In genomic region chr20:54649511-54649962, GRCh38 we compare ENCODE assay signal across 8 cellular contexts.
DNase-seq lines count a peak whose midpoint lies in the region; ATAC-seq and TF ChIP-seq lines count a peak whose summit lies in the region.

No MANE protein-coding gene starts in this region.

- no peak overlapping the region for H3K4me3 ChIP-seq in AG10803 (ENCODE audit: low read length)
- H3K4me3 ChIP-seq in Peyer's patch: no peak overlapping the region
- H3K4me3 ChIP-seq in fibroblast of villous mesenchyme (ENCODE audit: low read depth, low read length): no peak overlapping the region
- no peak overlapping the region for H3K4me3 ChIP-seq in thyroid gland (replicated peaks in 1 of 3)

- H3K36me3 ChIP-seq in Peyer's patch (no peaks in the 10 kb centered on the region), thyroid gland (no peaks in the 10 kb centered on the region)

- H3K27ac ChIP-seq in Peyer's patch (no peak overlapping the region), thyroid gland (no peak overlapping the region)

- no peak overlapping the region for H3K4me3 Mint-ChIP-seq in activated T-helper 1 cell treated with anti-CD3 and anti-CD28 coated beads, Interleukin-12 subunit alpha, Interleukin-12 subunit beta, Interleukin-2, Interleukin-4 antibody, amounts not matched to agents 30 ng/mL and 10 ng/mL and 1 ng/mL, durations not matched to agents 14 hours and 24 hours and 36 hours

- TF ChIP-seq CTCF in AG10803 (conservative IDR thresholded peaks at IDR 0.05; ENCODE audit: low read length): peak; percentile 91
- TF ChIP-seq CTCF in Peyer's patch (IDR thresholded peaks at IDR 0.05): peak; percentile 48 to 78 (median 58)
- peak; percentile 82 for TF ChIP-seq CTCF in fibroblast of villous mesenchyme (IDR thresholded peaks at IDR 0.05; ENCODE audit: insufficient read depth, low read depth, low read length)
- peak; percentile 43 to 73 (median 57) for TF ChIP-seq CTCF in thyroid gland (IDR thresholded peaks at IDR 0.05)

- H3K27me3 ChIP-seq in Peyer's patch (no peaks in the 10 kb centered on the region), thyroid gland (no peaks in the 10 kb centered on the region)

- H3K4me1 Mint-ChIP-seq in activated T-helper 1 cell treated with anti-CD3 and anti-CD28 coated beads, Interleukin-12 subunit alpha, Interleukin-12 subunit beta, Interleukin-2, Interleukin-4 antibody, amounts not matched to agents 30 ng/mL and 10 ng/mL and 1 ng/mL, durations not matched to agents 14 hours and 24 hours and 36 hours (ENCODE audit: low read depth): no peaks in the 10 kb centered on the region

- no peaks in the 10 kb centered on the region for H3K4me1 ChIP-seq in Peyer's patch
- H3K4me1 ChIP-seq in thyroid gland: no peaks in the 10 kb centered on the region

- intact Hi-C loops in activated T-helper 1 cell treated with anti-CD3 and anti-CD28 coated beads, Interleukin-12 subunit alpha, Interleukin-12 subunit beta, Interleukin-2, Interleukin-4 antibody, amounts not matched to agents 30 ng/mL and 10 ng/mL and 1 ng/mL, durations not matched to agents 14 hours and 24 hours and 36 hours (cut with micrococcal nuclease): loop anchor here (10.0 kb wide), 1 partner anchor 175 kb away; the partner anchor contains the start of gene DOK5
- intact Hi-C loops in thyroid gland (cut with DNase I): loop anchor here (10.0 kb wide), 1 partner anchor 555 kb away; no protein-coding TSS in a partner anchor

- H3K27ac Mint-ChIP-seq in activated T-helper 1 cell treated with anti-CD3 and anti-CD28 coated beads, Interleukin-12 subunit alpha, Interleukin-12 subunit beta, Interleukin-2, Interleukin-4 antibody, amounts not matched to agents 30 ng/mL and 10 ng/mL and 1 ng/mL, durations not matched to agents 14 hours and 24 hours and 36 hours: no peak overlapping the region

- no peaks in the 10 kb centered on the region for H3K9me3 Mint-ChIP-seq in activated T-helper 1 cell treated with anti-CD3 and anti-CD28 coated beads, Interleukin-12 subunit alpha, Interleukin-12 subunit beta, Interleukin-2, Interleukin-4 antibody, amounts not matched to agents 30 ng/mL and 10 ng/mL and 1 ng/mL, durations not matched to agents 14 hours and 24 hours and 36 hours

- H3K36me3 Mint-ChIP-seq in activated T-helper 1 cell treated with anti-CD3 and anti-CD28 coated beads, Interleukin-12 subunit alpha, Interleukin-12 subunit beta, Interleukin-2, Interleukin-4 antibody, amounts not matched to agents 30 ng/mL and 10 ng/mL and 1 ng/mL, durations not matched to agents 14 hours and 24 hours and 36 hours (ENCODE audit: low read depth): no peaks in the 10 kb centered on the region

- TF ChIP-seq POLR2A in Peyer's patch (IDR thresholded peaks at IDR 0.05) (no peak), thyroid gland (IDR thresholded peaks at IDR 0.05) (no peak)

- ATAC-seq in GM19025 (IDR thresholded peaks at IDR 0.05; ENCODE audit: low read depth, unreplicated experiment): peak; percentile 51

- DNase-seq in AG10803 (ENCODE audit: low read depth) (peak; percentile 65), Kasumi-1 (lab: John Stamatoyannopoulos, UW) (peak; percentile 69 to 82), Peyer's patch (peak; percentile 39 to 86 (median 71)), fibroblast of villous mesenchyme (ENCODE audit: low read depth) (peak; percentile 61), nucleus accumbens (lab: John Stamatoyannopoulos, UW) (peak in 50 of 56 donors; percentile 6 to 92 (median 54)), thyroid gland (peak; percentile 74 to 84)
- peak; percentile 26 for DNase-seq in activated T-helper 1 cell treated with anti-CD3 and anti-CD28 coated beads, Interleukin-12 subunit alpha, Interleukin-12 subunit beta, Interleukin-2, Interleukin-4 antibody, amounts not matched to agents 30 ng/mL and 10 ng/mL and 1 ng/mL, durations not matched to agents 14 hours and 24 hours and 36 hours (ENCODE audit: low spot score)

- H3K9me3 ChIP-seq in Peyer's patch (no peaks in the 10 kb centered on the region), thyroid gland (no peaks in the 10 kb centered on the region)

- 11 to 13% methylated on average over 8 of the region's 8 CpGs for WGBS in thyroid gland, 2 donors

- H3K27me3 Mint-ChIP-seq in activated T-helper 1 cell treated with anti-CD3 and anti-CD28 coated beads, Interleukin-12 subunit alpha, Interleukin-12 subunit beta, Interleukin-2, Interleukin-4 antibody, amounts not matched to agents 30 ng/mL and 10 ng/mL and 1 ng/mL, durations not matched to agents 14 hours and 24 hours and 36 hours (ENCODE audit: insufficient read depth): peaks cover 6% of the 10 kb centered on the region

Comparison
In these comparisons a context has a peak if more than half of its experiments do, and no peak if none do; other contexts are left out.
1. DNase-seq: peak in every context shown above with its lines; median percentile 79 in thyroid gland; 76 in Kasumi-1; 71 in Peyer's patch; 65 in AG10803; 61 in fibroblast of villous mesenchyme; 54 in nucleus accumbens; 26 in activated T-helper 1 cell treated with anti-CD3 and anti-CD28 coated beads, Interleukin-12 subunit alpha, Interleukin-12 subunit beta, Interleukin-2, Interleukin-4 antibody, amounts not matched to agents 30 ng/mL and 10 ng/mL and 1 ng/mL, durations not matched to agents 14 hours and 24 hours and 36 hours.